In genomic region chr1:64423526-64423925, GRCh38 we compare ENCODE assay signal across 27 cellular contexts.
"Had no signal": no experiment of that assay in that cellular context is flagged by ENCODE, and none has a peak within 500 bp of the region (broad histone marks: within the 10 kb centered on the region; RNA-seq: fewer than 3 reads in every experiment).

No MANE protein-coding gene starts in this region.

- H3K4me1 Mint-ChIP-seq: stimulated activated effector memory CD8-positive, alpha-beta T cell treated with anti-CD3 and anti-CD28 coated beads, Interleukin-12 subunit alpha, Interleukin-12 subunit beta, amount 100 ng/mL, for 72 hours; stimulated activated naive B cell treated with anti-CD40 and anti-IgM and Interleukin-4, amounts not matched to agents 10 μg/mL and 1 μg/mL and 100 μg/mL, for 72 hours had no signal

- H3K27ac ChIP-seq: neutrophil, pancreas, psoas muscle, right lobe of liver, sigmoid colon, stomach, thoracic aorta, thyroid gland, tibial nerve, upper lobe of left lung, vagina had no signal

- DNase-seq: nephron progenitor cell; nucleus accumbens; pancreas; psoas muscle; right cardiac atrium; right lobe of liver; sigmoid colon; small intestine; stimulated activated CD4-positive, alpha-beta T cell treated with anti-CD3 and anti-CD28 coated beads, Interleukin-15, amount 100 ng/mL, for 24 hours; stimulated activated CD4-positive, alpha-beta T cell treated with anti-CD3 and anti-CD28 coated beads, Interleukin-2, amount 100 ng/mL, for 24 hours; stimulated activated CD4-positive, alpha-beta T cell treated with anti-CD3 and anti-CD28 coated beads, Interleukin-2, amount 100 ng/mL, for 48 hours; stimulated activated CD4-positive, alpha-beta T cell treated with anti-CD3 and anti-CD28 coated beads, Interleukin-4, amount 100 ng/mL, for 24 hours; stimulated activated naive B cell treated with anti-CD40 and anti-IgM and Interleukin-4, amounts not matched to agents 10 μg/mL and 1 μg/mL and 100 μg/mL, for 72 hours; stimulated activated naive CD4-positive, alpha-beta T cell treated with Interleukin-2 at 50 U/mL for 16 hours; stomach; thyroid gland; trophoblast cell; upper lobe of left lung had no signal

- H3K27me3 Mint-ChIP-seq: stimulated activated naive CD8-positive, alpha-beta T cell treated with anti-CD3 and anti-CD28 coated beads, Interleukin-15, Interleukin-2, amounts not matched to agents 100 ng/mL and 50 ng/mL, for 24 hours had no signal

- H3K36me3 Mint-ChIP-seq: natural killer cell treated with Interleukin-12 subunit alpha and Interleukin-12 subunit beta and Interleukin-15 and Interleukin-18, amount 100 ng/mL, for 72 hours; stimulated activated effector memory CD8-positive, alpha-beta T cell treated with anti-CD3 and anti-CD28 coated beads, Interleukin-12 subunit alpha, Interleukin-12 subunit beta, amount 100 ng/mL, for 72 hours; stimulated activated naive B cell treated with anti-CD40 and anti-IgM and Interleukin-4, amounts not matched to agents 10 μg/mL and 1 μg/mL and 100 μg/mL, for 72 hours had no signal

- H3K4me1 ChIP-seq: psoas muscle, sigmoid colon, thyroid gland, tibial nerve, upper lobe of left lung had no signal

- H3K27ac Mint-ChIP-seq: natural killer cell treated with Interleukin-12 subunit alpha and Interleukin-12 subunit beta and Interleukin-15 and Interleukin-18, amount 100 ng/mL, for 72 hours; nephron progenitor cell; stimulated activated effector memory CD8-positive, alpha-beta T cell treated with anti-CD3 and anti-CD28 coated beads, Interleukin-12 subunit alpha, Interleukin-12 subunit beta, amount 100 ng/mL, for 72 hours; stimulated activated naive B cell treated with anti-CD40 and anti-IgM and Interleukin-4, amounts not matched to agents 10 μg/mL and 1 μg/mL and 100 μg/mL, for 72 hours; stimulated activated naive CD8-positive, alpha-beta T cell treated with anti-CD3 and anti-CD28 coated beads, Interleukin-15, Interleukin-2, amounts not matched to agents 100 ng/mL and 50 ng/mL, for 24 hours had no signal

- H3K27me3 ChIP-seq: neutrophil, pancreas, right lobe of liver, sigmoid colon, stomach, thyroid gland, tibial nerve, upper lobe of left lung, vagina had no signal

- H3K4me3 Mint-ChIP-seq: natural killer cell treated with Interleukin-12 subunit alpha and Interleukin-12 subunit beta and Interleukin-15 and Interleukin-18, amount 100 ng/mL, for 72 hours; nephron progenitor cell; neural crest cell; stimulated activated effector memory CD8-positive, alpha-beta T cell treated with anti-CD3 and anti-CD28 coated beads, Interleukin-12 subunit alpha, Interleukin-12 subunit beta, amount 100 ng/mL, for 72 hours; stimulated activated naive B cell treated with anti-CD40 and anti-IgM and Interleukin-4, amounts not matched to agents 10 μg/mL and 1 μg/mL and 100 μg/mL, for 72 hours; stimulated activated naive CD8-positive, alpha-beta T cell treated with anti-CD3 and anti-CD28 coated beads, Interleukin-15, Interleukin-2, amounts not matched to agents 100 ng/mL and 50 ng/mL, for 24 hours had no signal

- H3K36me3 ChIP-seq: neutrophil, pancreas, right lobe of liver, sigmoid colon, stomach, thoracic aorta, thyroid gland, tibial nerve, upper lobe of left lung, vagina had no signal

- FAIRE-seq: pancreas, small intestine, urothelium cell line had no signal

- H3K4me3 ChIP-seq: pancreas, psoas muscle, right lobe of liver, sigmoid colon, stomach, thoracic aorta, thyroid gland, tibial nerve, upper lobe of left lung, vagina had no signal

- H3K9me3 Mint-ChIP-seq: natural killer cell treated with Interleukin-12 subunit alpha and Interleukin-12 subunit beta and Interleukin-15 and Interleukin-18, amount 100 ng/mL, for 72 hours; stimulated activated effector memory CD8-positive, alpha-beta T cell treated with anti-CD3 and anti-CD28 coated beads, Interleukin-12 subunit alpha, Interleukin-12 subunit beta, amount 100 ng/mL, for 72 hours; stimulated activated naive B cell treated with anti-CD40 and anti-IgM and Interleukin-4, amounts not matched to agents 10 μg/mL and 1 μg/mL and 100 μg/mL, for 72 hours; stimulated activated naive CD8-positive, alpha-beta T cell treated with anti-CD3 and anti-CD28 coated beads, Interleukin-15, Interleukin-2, amounts not matched to agents 100 ng/mL and 50 ng/mL, for 24 hours had no signal

- ATAC-seq: natural killer cell treated with Interleukin-12 subunit alpha and Interleukin-12 subunit beta and Interleukin-15 and Interleukin-18, amount 100 ng/mL, for 72 hours; pancreas; psoas muscle; right cardiac atrium; right lobe of liver; stimulated activated effector memory CD8-positive, alpha-beta T cell treated with anti-CD3 and anti-CD28 coated beads, Interleukin-12 subunit alpha, Interleukin-12 subunit beta, amount 100 ng/mL, for 72 hours; stimulated activated naive B cell treated with anti-CD40 and anti-IgM and Interleukin-4, amounts not matched to agents 10 μg/mL and 1 μg/mL and 100 μg/mL, for 72 hours had no signal

- H3K9me3 ChIP-seq: neutrophil, pancreas, psoas muscle, right lobe of liver, sigmoid colon, stomach, thoracic aorta, thyroid gland, tibial nerve, upper lobe of left lung, vagina had no signal
